ENCODE assay signal across 9 cellular contexts in the genomic region with DNA sequence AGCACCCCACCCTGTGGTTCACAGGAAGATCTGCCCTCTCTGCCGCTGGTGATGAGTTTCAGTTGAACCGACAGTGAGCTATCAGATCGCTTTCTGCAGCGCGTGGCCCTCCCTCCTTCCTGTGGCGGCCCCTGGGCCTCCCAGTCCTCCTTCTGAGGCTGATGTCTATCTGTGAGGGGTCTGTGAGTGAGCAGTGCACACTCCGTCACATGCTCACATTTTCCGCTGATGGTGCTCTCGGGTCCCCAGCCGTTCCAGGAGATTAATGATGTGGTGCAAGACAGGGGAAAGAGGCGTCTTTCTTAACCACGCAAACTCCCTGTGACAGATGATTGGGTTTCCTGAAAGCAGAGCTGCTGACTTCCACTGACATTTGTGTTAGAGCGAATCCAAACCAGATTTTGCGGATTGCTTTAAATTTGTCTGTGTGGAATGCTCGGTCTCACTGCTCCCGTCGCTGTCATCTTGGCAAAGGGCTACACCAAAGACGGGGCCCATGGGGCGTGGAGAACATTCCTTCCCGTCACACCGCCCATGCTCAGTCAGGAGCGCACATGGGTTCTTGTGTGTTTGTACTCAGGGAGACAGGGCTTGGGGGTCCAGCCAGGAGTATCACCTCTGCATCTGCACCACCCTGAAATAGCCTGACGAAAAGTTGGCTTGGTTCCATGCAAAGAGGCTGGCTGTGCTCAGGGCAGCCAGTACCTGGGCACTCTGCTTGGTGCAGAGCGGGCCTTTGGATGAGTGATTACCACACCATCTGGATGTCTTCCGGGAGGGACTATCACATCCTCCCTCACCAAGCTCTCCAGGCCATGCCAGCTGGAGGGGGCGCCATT.
DNase-seq lines count a peak whose midpoint lies in the region; ATAC-seq, FAIRE-seq and TF ChIP-seq lines count a peak whose summit lies in the region.
"Had no signal": no experiment of that assay in that cellular context is flagged by ENCODE, and none has a peak within 500 bp of the region (broad histone marks: within the 10 kb centered on the region; RNA-seq: fewer than 3 reads in every experiment).

No MANE protein-coding gene starts in this region.

- peak overlapping the region; percentile 80 for H3K4me3 Mint-ChIP-seq in T-helper 2 cell treated with Interferon-gamma antibody and Interleukin-4, amounts not matched to agents 5 μg/mL and 100 μg/mL, for 36 hours

- H3K4me3 ChIP-seq in foreskin fibroblast (ENCODE audit: low read depth in 1 of 2, low read length in 2 of 2) (peak overlapping the region; percentile 16 to 34), skeletal muscle cell (ENCODE audit: low read depth, low read length) (no peak overlapping the region)
- H3K4me3 ChIP-seq: SJSA1 had no signal

- peak overlapping the region; percentile 96 for H3K27ac Mint-ChIP-seq in T-helper 2 cell treated with Interferon-gamma antibody and Interleukin-4, amounts not matched to agents 5 μg/mL and 100 μg/mL, for 36 hours

- H3K4me1 Mint-ChIP-seq in T-helper 2 cell treated with Interferon-gamma antibody and Interleukin-4, amounts not matched to agents 5 μg/mL and 100 μg/mL, for 36 hours (ENCODE audit: low read depth) = peaks cover 25% of the 10 kb centered on the region

- peak; percentile 88 for DNase-seq in T-helper 2 cell treated with Interferon-gamma antibody and Interleukin-4, amounts not matched to agents 5 μg/mL and 100 μg/mL, for 36 hours (ENCODE audit: low spot score)
- DNase-seq in foreskin fibroblast = peak; percentile 55 to 78
- peak; percentile 14 for DNase-seq in skeletal muscle cell (ENCODE audit: low read depth)
- no peak for DNase-seq in NCI-H2081 treated with DMSO at 0.1 percent for 48 hours (lab: John Stamatoyannopoulos, UW)
- no peak for DNase-seq in urothelium cell line (ENCODE audit: low spot score)
- no peak for DNase-seq in hypothalamus (lab: John Stamatoyannopoulos, UW)

- ATAC-seq in GM18861 (IDR thresholded peaks at IDR 0.05; ENCODE audit: unreplicated experiment) (peak; percentile 78), HG02981 (IDR thresholded peaks at IDR 0.05; ENCODE audit: unreplicated experiment) (peak; percentile 55)

- H3K36me3 Mint-ChIP-seq in T-helper 2 cell treated with Interferon-gamma antibody and Interleukin-4, amounts not matched to agents 5 μg/mL and 100 μg/mL, for 36 hours (ENCODE audit: low read depth) = peaks cover 15% of the 10 kb centered on the region

- TF ChIP-seq CTCF in foreskin fibroblast (IDR thresholded peaks at IDR 0.05; ENCODE audit: low read depth, low read length) = no peak

- H3K27me3 Mint-ChIP-seq in T-helper 2 cell treated with Interferon-gamma antibody and Interleukin-4, amounts not matched to agents 5 μg/mL and 100 μg/mL, for 36 hours (ENCODE audit: low read depth) = peaks cover 2% of the 10 kb centered on the region

- no peak for FAIRE-seq in urothelium cell line (lab: Jason Lieb, UNC)

- peaks cover 24% of the 10 kb centered on the region for H3K9me3 Mint-ChIP-seq in T-helper 2 cell treated with Interferon-gamma antibody and Interleukin-4, amounts not matched to agents 5 μg/mL and 100 μg/mL, for 36 hours

Comparison
In these comparisons a context has a peak if more than half of its experiments do, and no peak if none do; other contexts are left out.
1. DNase-seq: peak in T-helper 2 cell treated with Interferon-gamma antibody and Interleukin-4, amounts not matched to agents 5 μg/mL and 100 μg/mL, for 36 hours (single experiment), foreskin fibroblast (2 of 2) and skeletal muscle cell (single experiment); none in NCI-H2081 treated with DMSO at 0.1 percent for 48 hours (single experiment), urothelium cell line (single experiment) and hypothalamus (0 of 51).